ENCODE assay signal across 34 cellular contexts in the genomic region with DNA sequence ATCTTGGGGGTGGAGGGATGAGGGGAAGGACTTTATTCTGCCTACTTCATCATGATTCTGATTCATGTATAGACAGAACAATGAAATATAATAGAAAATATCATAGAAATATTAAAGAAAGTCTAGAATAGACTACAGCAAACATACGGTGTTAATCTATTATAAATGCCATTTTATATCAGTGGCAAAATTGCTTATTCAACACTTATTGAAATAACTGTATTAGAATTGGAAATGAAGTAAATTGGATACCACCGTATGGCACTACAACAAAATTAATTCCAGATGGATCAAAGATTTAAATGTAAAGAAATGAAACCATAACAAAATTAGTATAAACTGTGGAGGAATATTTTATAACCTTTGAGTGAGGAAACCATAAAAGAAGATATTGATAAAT.
"Had no signal": no experiment of that assay in that cellular context is flagged by ENCODE, and none has a peak within 500 bp of the region (broad histone marks: within the 10 kb centered on the region; RNA-seq: fewer than 3 reads in every experiment).

No MANE protein-coding gene starts in this region.

- H3K27me3 ChIP-seq: MG63 had no signal

- DNase-seq: Karpas-422, Kasumi-1, MG63, MM.1S, MV-4-11, NCI-H1048, NCI-H1092, NCI-H1092 treated with DMSO at 0.1 percent for 48 hours, NCI-H1105, NCI-H1105 treated with DMSO at 0.1 percent for 48 hours, NCI-H1417, NCI-H1417 treated with DMSO at 0.1 percent for 48 hours, NCI-H1436, NCI-H1436 treated with DMSO at 0.1 percent for 48 hours, NCI-H146, NCI-H1694, NCI-H1694 treated with DMSO at 0.1 percent for 48 hours, NCI-H187, NCI-H187 treated with DMSO at 0.1 percent for 48 hours, NCI-H1930, NCI-H2029, NCI-H2029 treated with DMSO at 0.1 percent for 48 hours, NCI-H2081, NCI-H2081 treated with DMSO at 0.1 percent for 48 hours, NCI-H2107, NCI-H2171, NCI-H2171 treated with DMSO at 0.1 percent for 48 hours, NCI-H2227 treated with DMSO at 0.1 percent for 48 hours, NCI-H226, NCI-H345, NCI-H446, NCI-H446 treated with DMSO at 0.1 percent for 48 hours, NCI-H510A, NCI-H510A treated with DMSO at 0.1 percent for 48 hours had no signal

- H3K36me3 ChIP-seq: MG63 had no signal

- H3K4me3 ChIP-seq: MG63 had no signal

- H3K9me3 ChIP-seq: MG63 had no signal
